Comparison of ENCODE assay signal across 8 cellular contexts in the genomic region with DNA sequence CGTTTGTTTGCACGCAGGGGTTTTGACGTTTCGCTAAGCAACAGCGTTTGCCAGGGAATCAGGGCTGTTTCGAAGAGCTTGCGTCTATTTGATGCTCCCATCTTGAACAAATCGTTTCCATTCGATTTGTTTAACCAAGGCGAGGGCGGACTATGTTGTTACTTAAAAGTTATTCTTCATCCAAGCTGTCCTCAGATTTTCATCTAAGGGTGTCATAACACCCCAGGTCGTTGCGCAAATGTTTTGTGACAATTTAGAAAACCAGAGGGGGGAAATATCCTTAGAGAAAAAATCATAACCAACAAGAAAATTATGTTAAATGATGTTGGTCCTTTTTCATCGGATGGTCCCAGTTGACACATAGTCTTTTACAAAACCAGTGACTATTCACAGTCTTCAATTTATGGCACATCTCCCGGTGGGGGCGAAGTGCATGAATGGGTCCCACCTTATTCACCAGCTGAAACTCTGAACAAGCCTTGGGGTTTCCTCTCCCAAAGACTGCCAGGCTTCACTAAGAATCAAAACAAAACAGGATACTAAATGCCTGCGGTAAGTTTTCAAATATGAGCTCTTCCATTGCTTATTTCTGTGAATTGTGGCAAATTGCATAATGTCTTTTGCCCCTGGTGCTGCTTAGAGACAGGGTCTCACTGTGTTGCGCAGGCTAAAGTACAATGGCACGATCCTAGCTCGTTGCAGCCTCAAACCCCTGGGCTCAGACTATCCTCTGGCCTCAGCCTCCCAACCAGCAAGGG.
DNase-seq lines count a peak whose midpoint lies in the region; ATAC-seq and TF ChIP-seq lines count a peak whose summit lies in the region.

No MANE protein-coding gene starts in this region.

- H3K36me3 Mint-ChIP-seq in H9 (ENCODE audit: insufficient read depth in 1 of 3, low read depth in 3 of 3) (no peaks in the 10 kb centered on the region), T-helper 17 cell (ENCODE audit: low read depth) (no peaks in the 10 kb centered on the region)

- H2BK20ac ChIP-seq in H9 (ENCODE audit: low read depth, low read length, poor library complexity, severe bottlenecking) = no peak overlapping the region

- H3K18ac ChIP-seq in H9 (ENCODE audit: insufficient read length, low read depth, low read length) = no peak overlapping the region

- H3K9ac ChIP-seq in H9 (ENCODE audit: extremely low read depth, insufficient read length, low read length) = peak overlapping the region; percentile 70

- H2BK15ac ChIP-seq in H9 (ENCODE audit: low read depth, low read length) = no peak overlapping the region

- H3T11ph ChIP-seq in H9 (ENCODE audit: low read length) = no peak overlapping the region

- ATAC-seq in T-helper 17 cell (peak; percentile 7), GM18502 (IDR thresholded peaks at IDR 0.05; ENCODE audit: poor library complexity, unreplicated experiment) (no peak), HG02798 (IDR thresholded peaks at IDR 0.05; ENCODE audit: poor library complexity, unreplicated experiment) (no peak), HG02588 (IDR thresholded peaks at IDR 0.05; ENCODE audit: unreplicated experiment) (no peak)

- H3K4me1 Mint-ChIP-seq in H9 (peaks cover 29 to 34% of the 10 kb centered on the region in 2 experiments), T-helper 17 cell (peaks cover 27% of the 10 kb centered on the region)

- H3K27me3 ChIP-seq in H9 (ENCODE audit: insufficient read depth, low read length) = no peaks in the 10 kb centered on the region

- peaks cover 15% of the 10 kb centered on the region for H3K23me2 ChIP-seq in H9 (ENCODE audit: insufficient read length, low read depth, low read length, poor library complexity, severe bottlenecking)

- no peak overlapping the region for H4K8ac ChIP-seq in H9 (replicated peaks; ENCODE audit: insufficient read length, low read depth, low read length)

- H2BK12ac ChIP-seq in H9 (ENCODE audit: insufficient read length, low read depth, low read length) = no peak overlapping the region

- H3K9me3 Mint-ChIP-seq in H9 = no peaks in the 10 kb centered on the region

- H4K20me1 ChIP-seq in H9 (ENCODE audit: control insufficient read depth, insufficient read depth, insufficient read length) = no peaks in the 10 kb centered on the region

- H3K27ac Mint-ChIP-seq in H9 (peak overlapping the region; percentile 96 to 98 (median 98)), T-helper 17 cell (peak overlapping the region; percentile 82)

- H3K9me3 ChIP-seq in H9 (ENCODE audit: control insufficient read depth, low read depth, low read length) (no peaks in the 10 kb centered on the region), T-helper 17 cell (ENCODE audit: control insufficient read depth, low read length, poor library complexity, severe bottlenecking) (no peaks in the 10 kb centered on the region)

- H2BK120ac ChIP-seq in H9 (ENCODE audit: low read depth, low read length, poor library complexity, severe bottlenecking) = no peak overlapping the region

- H3K79me2 ChIP-seq in H9 (ENCODE audit: insufficient read depth, low read length) = no peaks in the 10 kb centered on the region

- H3K4ac ChIP-seq in H9 (ENCODE audit: low read depth, low read length) = no peak overlapping the region

- H4K91ac ChIP-seq in H9 (ENCODE audit: insufficient read length, low read depth, low read length) = no peak overlapping the region

- no peak overlapping the region for H2BK5ac ChIP-seq in H9 (ENCODE audit: insufficient read length, low read length)

- peak overlapping the region; percentile 27 for H3K27ac ChIP-seq in H9 (ENCODE audit: insufficient read length, low read depth, low read length)

- H3K23ac ChIP-seq in H9 (ENCODE audit: insufficient read length, low read depth, low read length) = no peak overlapping the region

- H3K4me3 ChIP-seq in foreskin fibroblast (ENCODE audit: low read depth in 1 of 2, low read length in 2 of 2) (peak overlapping the region; percentile 58 to 71), retinal pigment epithelial cell (ENCODE audit: low read length) (peak overlapping the region; percentile 79)

- H3K4me1 ChIP-seq in H9 (ENCODE audit: insufficient read depth, low read length) = peaks cover 2% of the 10 kb centered on the region; the same call in 1 of the 2 replicates

- peak overlapping the region; percentile 90 for H3K4me2 ChIP-seq in H9 (ENCODE audit: insufficient read depth, insufficient read length, low read length)

- TF ChIP-seq CTCF in H9 (conservative IDR thresholded peaks at IDR 0.05) = no peak
- no peak for TF ChIP-seq CTCF in foreskin fibroblast (IDR thresholded peaks at IDR 0.05; ENCODE audit: low read depth, low read length)
- no peak for TF ChIP-seq CTCF in retinal pigment epithelial cell (conservative IDR thresholded peaks at IDR 0.05; ENCODE audit: low read depth, low read length)

- H3K27me3 Mint-ChIP-seq in H9 (ENCODE audit: low read depth) (peaks cover 2% of the 10 kb centered on the region), T-helper 17 cell (no peaks in the 10 kb centered on the region)

- WGBS in H9 (ENCODE audit: extremely low coverage, insufficient read length, low lambda C conversion rate) = no CpG with 5 or more reads among the region's 20 CpGs

- H3K4me3 Mint-ChIP-seq in H9 = peak overlapping the region; percentile 85 to 93
- H3K4me3 Mint-ChIP-seq in T-helper 17 cell = peak overlapping the region; percentile 96

- H2AK5ac ChIP-seq in H9 (ENCODE audit: insufficient read length, low read length) = no peak overlapping the region

- no peaks in the 10 kb centered on the region for H3K79me1 ChIP-seq in H9 (ENCODE audit: insufficient read depth, low read depth, low read length, poor library complexity, severe bottlenecking)

- H3K14ac ChIP-seq in H9 (ENCODE audit: insufficient read depth, low read length) = no peak overlapping the region

- no peak overlapping the region for H4K5ac ChIP-seq in H9 (ENCODE audit: insufficient read length, low read depth, low read length)

- DNase-seq in H9 (no peak), T-helper 17 cell (no peak), foreskin fibroblast (peak in 1 of 2 donors; percentile 14), retinal pigment epithelial cell (ENCODE audit: low read depth) (no peak), cerebellar cortex (ENCODE audit: low spot score) (no peak)

- no peak overlapping the region for H2AFZ ChIP-seq in H9 (ENCODE audit: low read length)

- no peak overlapping the region for H3K56ac ChIP-seq in H9 (ENCODE audit: insufficient read length, low read depth, low read length)
